Comparison of ENCODE assay signal across 8 cellular contexts in genomic region chr11:6612008-6612815, GRCh38. TPM values are rescaled to one million over a fixed set of nuclear protein-coding genes. Genes with fewer than 3 reads are reported as not detected.
DNase-seq lines count a peak whose midpoint lies in the region; ATAC-seq, FAIRE-seq and TF ChIP-seq lines count a peak whose summit lies in the region.

Gene TAF10, minus strand, starts transcription at chr11:6612216. Its CDS starts 27 bp downstream, at chr11:6612189.

- FAIRE-seq in frontal cortex (lab: Jason Lieb, UNC): no peak

- H3K4me1 Mint-ChIP-seq in activated naive CD4-positive, alpha-beta T cell treated with anti-CD3 and anti-CD28 coated beads, Interleukin-2, amount 10 ng/mL, durations not matched to agents 7 days and 5 days: peaks cover 22% of the 10 kb centered on the region

- H3K4me3 ChIP-seq in GM06990 (replicated peaks; ENCODE audit: low read depth, low read length): peak within 1 kb of the TSS; percentile 62
- H3K4me3 ChIP-seq in SK-N-MC: peak within 1 kb of the TSS; percentile 94

- peak within 1 kb of the TSS; percentile 85 for H3K4me3 Mint-ChIP-seq in activated naive CD4-positive, alpha-beta T cell treated with anti-CD3 and anti-CD28 coated beads, Interleukin-2, amount 10 ng/mL, durations not matched to agents 7 days and 5 days

- H3K9me3 Mint-ChIP-seq in activated naive CD4-positive, alpha-beta T cell treated with anti-CD3 and anti-CD28 coated beads, Interleukin-2, amount 10 ng/mL, durations not matched to agents 7 days and 5 days: no peaks in the 10 kb centered on the region

- H3K9ac ChIP-seq in SK-N-MC (ENCODE audit: insufficient read length): peak within 1 kb of the TSS; percentile 89

- TF ChIP-seq CTCF in GM06990 (IDR thresholded peaks at IDR 0.05; ENCODE audit: insufficient read depth, low read length, poor library complexity, severe bottlenecking): no peak

- ATAC-seq in HG02571 (IDR thresholded peaks at IDR 0.05; ENCODE audit: unreplicated experiment): peak; percentile 86

- no peaks in the 10 kb centered on the region for H3K27me3 ChIP-seq in GM06990 (replicated peaks; ENCODE audit: control insufficient read depth, insufficient read depth, low read length)

- H3K27me3 Mint-ChIP-seq in activated naive CD4-positive, alpha-beta T cell treated with anti-CD3 and anti-CD28 coated beads, Interleukin-2, amount 10 ng/mL, durations not matched to agents 7 days and 5 days: no peaks in the 10 kb centered on the region

- peak within 1 kb of the TSS; percentile 90 for H3K27ac Mint-ChIP-seq in activated naive CD4-positive, alpha-beta T cell treated with anti-CD3 and anti-CD28 coated beads, Interleukin-2, amount 10 ng/mL, durations not matched to agents 7 days and 5 days

- CTCF ChIA-PET in activated naive CD4-positive, alpha-beta T cell treated with anti-CD3 and anti-CD28 coated beads, Interleukin-2, amount 10 ng/mL, durations not matched to agents 7 days and 5 days (lab: Charles Lee): interaction anchor here (0.7 to 3.0 kb wide), 12 partner anchors 8 to 81 kb away, joined by 3 to 14 read pairs (median 4); partner anchors contain the start of genes ILK and MRPL17

- peak; percentile 96 for DNase-seq in GM06990 (ENCODE audit: extremely low read depth, insufficient read length)
- peak; percentile 81 for DNase-seq in NCI-H1048 (lab: John Stamatoyannopoulos, UW)
- DNase-seq in SK-N-MC (ENCODE audit: low read depth, low spot score): peak; percentile 64
- DNase-seq in activated naive CD4-positive, alpha-beta T cell treated with anti-CD3 and anti-CD28 coated beads, Interleukin-2, amount 10 ng/mL, durations not matched to agents 7 days and 5 days: peak; percentile 97
- DNase-seq in frontal cortex (ENCODE audit: low spot score in 2 of 2): peak; percentile 89 to 91
- peak; percentile 73 for DNase-seq in non-pigmented ciliary epithelial cell (ENCODE audit: low read depth)
- DNase-seq in substantia nigra (lab: John Stamatoyannopoulos, UW): peak; percentile 50 to 97 (median 91)

- H3K36me3 Mint-ChIP-seq in activated naive CD4-positive, alpha-beta T cell treated with anti-CD3 and anti-CD28 coated beads, Interleukin-2, amount 10 ng/mL, durations not matched to agents 7 days and 5 days: peaks cover 65% of the 10 kb centered on the region

- no peaks in the 10 kb centered on the region for H3K9me3 ChIP-seq in SK-N-MC (ENCODE audit: low read depth, low read length)

- peak within 1 kb of the TSS; percentile 92 for H3K27ac ChIP-seq in SK-N-MC
- peak within 1 kb of the TSS; percentile 98 for H3K27ac ChIP-seq in substantia nigra (ENCODE audit: low read depth, low read length, poor library complexity, severe bottlenecking)

- H3K36me3 ChIP-seq in GM06990 (ENCODE audit: control insufficient read depth, insufficient read depth, low read length): peaks cover 25% of the 10 kb centered on the region
- peaks cover 36% of the 10 kb centered on the region for H3K36me3 ChIP-seq in SK-N-MC (ENCODE audit: insufficient read depth, low read length)

RNA-seq across cellular contexts. Expression of gene TAF10, which starts in this region (rescaled TPM):
- 10.2 TPM for total RNA-seq in frontal cortex

Comparison
In these comparisons a context has a peak if more than half of its experiments do, and no peak if none do; other contexts are left out.
1. Peak in every context shown above with its lines: DNase-seq, ATAC-seq, H3K4me3 ChIP-seq and H3K27ac ChIP-seq.